Comparison of ENCODE assay signal across 26 cellular contexts in the genomic region with DNA sequence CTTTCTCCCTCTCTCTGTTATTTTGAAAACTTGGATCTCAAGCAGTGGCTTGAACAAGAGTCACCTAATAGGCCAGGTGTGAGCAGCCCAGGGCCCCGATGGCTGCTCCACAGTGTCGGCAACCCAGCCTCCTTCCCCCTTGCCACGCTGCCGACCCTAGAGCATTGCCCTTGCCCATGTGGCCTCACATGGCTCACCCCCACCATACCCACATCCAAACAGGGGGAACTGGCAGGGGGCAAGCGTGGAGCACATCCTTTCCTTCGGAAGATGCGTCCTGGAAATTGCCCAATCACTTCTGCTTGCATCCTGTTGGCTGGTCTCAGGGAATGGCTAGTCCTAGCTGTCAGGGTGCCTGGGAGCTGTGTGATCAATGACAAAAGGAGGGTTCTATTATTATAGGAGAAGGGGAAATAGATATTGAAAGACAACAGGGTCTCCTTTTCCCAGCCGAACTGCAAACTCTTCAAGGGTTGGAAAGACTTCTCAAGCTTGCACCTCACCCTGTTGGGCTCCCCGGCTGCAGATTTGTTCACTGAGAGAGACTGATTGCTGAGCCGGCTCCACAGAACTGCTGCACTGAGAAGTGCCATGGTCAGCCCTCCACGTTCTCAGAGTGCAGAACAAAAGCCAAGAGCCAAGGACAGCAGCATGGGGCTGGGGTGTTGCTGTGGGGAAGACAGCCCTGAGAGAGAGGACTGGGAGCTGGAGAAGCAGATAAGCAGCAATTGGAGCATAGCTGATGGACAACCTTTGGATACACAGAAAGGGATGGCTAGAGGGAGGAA. TPM values are rescaled to one million over a fixed set of nuclear protein-coding genes. Genes with fewer than 3 reads are reported as not detected.
"Had no signal": no experiment of that assay in that cellular context is flagged by ENCODE, and none has a peak within 500 bp of the region (broad histone marks: within the 10 kb centered on the region; RNA-seq: fewer than 3 reads in every experiment).

No MANE protein-coding gene starts in this region.

- H3K27ac ChIP-seq: esophagus squamous epithelium, gastroesophageal sphincter, neural progenitor cell, pancreas, prostate gland, right lobe of liver, skin epidermis, tibial artery, upper lobe of left lung, uterus had no signal

- H3K27me3 ChIP-seq: pancreas, right lobe of liver, upper lobe of left lung, uterus had no signal

- H3K9me3 ChIP-seq: esophagus squamous epithelium, gastroesophageal sphincter, pancreas, prostate gland, right lobe of liver, tibial artery, upper lobe of left lung, uterus had no signal

- DNase-seq: dermis blood vessel endothelial cell; esophagus squamous epithelium; foreskin fibroblast; glutamatergic neuron; immature natural killer cell; left cardiac atrium; mammary epithelial cell; midbrain; occipital lobe; right lobe of liver; stimulated activated CD4-positive, alpha-beta T cell treated with anti-CD3 and anti-CD28 coated beads, Interleukin-12 subunit alpha, Interleukin-12 subunit beta, amount 100 ng/mL, for 4 hours; stimulated activated naive CD4-positive, alpha-beta T cell treated with Interleukin-2 at 50 U/mL for 16 hours; upper lobe of left lung; uterus had no signal

- H3K4me2 ChIP-seq: neural progenitor cell had no signal

- H3K4me1 ChIP-seq: gastroesophageal sphincter, neural progenitor cell, pancreas, prostate gland, right lobe of liver, uterus had no signal

- H3K36me3 ChIP-seq: esophagus squamous epithelium, gastroesophageal sphincter, neural progenitor cell, pancreas, prostate gland, right lobe of liver, tibial artery, upper lobe of left lung, uterus had no signal

- H3K9ac ChIP-seq: neural progenitor cell had no signal

- H3K4me3 ChIP-seq: esophagus squamous epithelium, gastroesophageal sphincter, neural progenitor cell, pancreas, prostate gland, right lobe of liver, skin epidermis, tibial artery, upper lobe of left lung, uterus had no signal

- ATAC-seq: gastroesophageal sphincter; left cardiac atrium; natural killer cell treated with Interleukin-12 subunit alpha and Interleukin-12 subunit beta and Interleukin-15 and Interleukin-18, amount 100 ng/mL, for 72 hours; pancreas; right lobe of liver had no signal

RNA-seq across cellular contexts. Expression of a gene that starts 8.3 kb away (rescaled TPM):
- total RNA-seq: dermis blood vessel endothelial cell; epithelial cell of proximal tubule; gastroesophageal sphincter; left cardiac atrium; mammary epithelial cell; natural killer cell treated with Interleukin-12 subunit alpha and Interleukin-12 subunit beta and Interleukin-15 and Interleukin-18, amount 100 ng/mL, for 72 hours; occipital lobe; prostate gland; renal cortical epithelial cell had no signal
- polyA plus RNA-seq: keratinocyte, mammary epithelial cell, pancreas had no signal

RNA-seq across cellular contexts. Expression of a gene that starts 13.3 kb away (rescaled TPM):
- total RNA-seq: dermis blood vessel endothelial cell; epithelial cell of proximal tubule; gastroesophageal sphincter; left cardiac atrium; mammary epithelial cell; natural killer cell treated with Interleukin-12 subunit alpha and Interleukin-12 subunit beta and Interleukin-15 and Interleukin-18, amount 100 ng/mL, for 72 hours; occipital lobe; pancreas; prostate gland; renal cortical epithelial cell; right lobe of liver; temporal lobe; uterus had no signal
- polyA plus RNA-seq: keratinocyte, liver, mammary epithelial cell, pancreas had no signal
